ENCODE assay signal across 2 cellular contexts in genomic region chr6:24287239-24287638, GRCh38.
TF ChIP-seq lines count a peak whose summit lies in the region.

No MANE protein-coding gene starts in this region.

TF ChIP-seq in HepG2, 621 proteins besides CTCF, POLR2A, EP300 and RAD21:
- TF ChIP-seq ZNF121 (CRISPR knock-in tag; IDR thresholded peaks at IDR 0.05) (peak; percentile 61; the same call in 1 of the 2 replicates), FOSL1 (CRISPR knock-in tag; IDR thresholded peaks at IDR 0.05; ENCODE audit: borderline replicate concordance) (no peak)

TF ChIP-seq in WTC11, 78 proteins besides CTCF, POLR2A, EP300 and RAD21:
- TF ChIP-seq IRF2 (CRISPR knock-in tag; IDR thresholded peaks at IDR 0.05; ENCODE audit: borderline replicate concordance, low read depth) (no peak), E2F4 (CRISPR knock-in tag; IDR thresholded peaks at IDR 0.05; ENCODE audit: borderline replicate concordance, low read depth) (no peak), PRDM15 (CRISPR knock-in tag; IDR thresholded peaks at IDR 0.05) (no peak), CREB1 (CRISPR knock-in tag; IDR thresholded peaks at IDR 0.05) (no peak), ZNF121 (CRISPR knock-in tag; IDR thresholded peaks at IDR 0.05) (peak; percentile 54; the same call in 1 of the 2 replicates), JUN (CRISPR knock-in tag; IDR thresholded peaks at IDR 0.05) (no peak)
